Comparison of ENCODE assay signal across 1 cellular context in genomic region chr11:36150986-36151385, GRCh38.
TF ChIP-seq lines count a peak whose summit lies in the region.

No MANE protein-coding gene starts in this region.

TF ChIP-seq in HCT116, 20 proteins besides CTCF, POLR2A, EP300 and RAD21 (continued from another document):
- TF ChIP-seq ZBTB33 (IDR thresholded peaks at IDR 0.05; ENCODE audit: extremely low read depth, insufficient replicate concordance, low read length) (no peak), FOSL1 (IDR thresholded peaks at IDR 0.05; ENCODE audit: low read depth) (no peak), EZH2 (IDR thresholded peaks at IDR 0.05) (no peak), POLR2AphosphoS5 (IDR thresholded peaks at IDR 0.05; ENCODE audit: low read depth, low read length) (no peak), ELF1 (IDR thresholded peaks at IDR 0.05; ENCODE audit: borderline replicate concordance, low read depth) (no peak), TCF7L2 (IDR thresholded peaks at IDR 0.05; ENCODE audit: borderline replicate concordance, extremely low read depth, insufficient read depth, insufficient read length) (no peak), SRF (IDR thresholded peaks at IDR 0.05; ENCODE audit: low read depth) (no peak), EZH2phosphoT487 (IDR thresholded peaks at IDR 0.05; ENCODE audit: borderline replicate concordance) (no peak), MAX (IDR thresholded peaks at IDR 0.05) (no peak)
